ENCODE assay signal across 15 cellular contexts in genomic region chr2:215851091-215851490, GRCh38.
A peak's percentile ranks its signal among the peaks of the same experiment; 100 is the strongest.
DNase-seq lines count a peak whose midpoint lies in the region; ATAC-seq, FAIRE-seq and TF ChIP-seq lines count a peak whose summit lies in the region.
"Had no signal": no experiment of that assay in that cellular context is flagged by ENCODE, and none has a peak within 500 bp of the region (broad histone marks: within the 10 kb centered on the region; RNA-seq: fewer than 3 reads in every experiment).

No MANE protein-coding gene starts in this region.

- H3K9me2 ChIP-seq in PC-3 (replicated peaks; ENCODE audit: low read length) = no peaks in the 10 kb centered on the region

- H3K36me3 Mint-ChIP-seq in CD4-positive, alpha-beta T cell (ENCODE audit: low read depth) = no peaks in the 10 kb centered on the region

- H3K27ac ChIP-seq in AG04450 (ENCODE audit: low read depth, low read length) (peak overlapping the region; percentile 49), PC-3 (ENCODE audit: low read length) (no peak overlapping the region), lung (ENCODE audit: low read depth in 1 of 2, low read length in 1 of 2) (peak overlapping the region; percentile 11 to 57), lower lobe of right lung (no peak overlapping the region)
- no peak overlapping the region for H3K27ac ChIP-seq in CD4-positive, alpha-beta T cell (ENCODE audit: low read depth, low read length)
- H3K27ac ChIP-seq: body of pancreas, neutrophil, SJCRH30 had no signal

- intact Hi-C loops in PC-3 (cut with micrococcal nuclease) (no loop called here), lower lobe of right lung (cut with DNase I) (no loop called here)
- intact Hi-C loops in CD4-positive, alpha-beta T cell (cut with DNase I, micrococcal nuclease) = no loop called here

- no TSS peak for BruUV-seq in PC-3 (replicated peaks; lab: Mats Ljungman, UMichigan)

- no peak for FAIRE-seq in GM12892 (lab: Jason Lieb, UNC)

- no peak for TF ChIP-seq POLR2A in GM12892 (IDR thresholded peaks at IDR 0.05; ENCODE audit: low read depth, low read length)

- no peaks in the 10 kb centered on the region for H3K9me3 Mint-ChIP-seq in CD4-positive, alpha-beta T cell

- no peaks in the 10 kb centered on the region for H4K20me1 ChIP-seq in PC-3 (ENCODE audit: low read length)

- H3K27me3 ChIP-seq in AG04450 (ENCODE audit: control insufficient read depth, insufficient read depth, low read length) (no peaks in the 10 kb centered on the region), PC-3 (ENCODE audit: low read length) (no peaks in the 10 kb centered on the region), lung (ENCODE audit: control insufficient read depth, insufficient read depth) (no peaks in the 10 kb centered on the region), lower lobe of right lung (ENCODE audit: low read depth) (no peaks in the 10 kb centered on the region)
- H3K27me3 ChIP-seq in CD4-positive, alpha-beta T cell (ENCODE audit: control insufficient read depth, insufficient read depth, low read length) = no peaks in the 10 kb centered on the region
- H3K27me3 ChIP-seq: body of pancreas, neutrophil, SJCRH30 had no signal

- H3K9ac ChIP-seq in PC-3 (ENCODE audit: low read length) = no peak overlapping the region

- CTCF ChIA-PET in AG04450 (lab: Charles Lee) (interaction anchor here (0.7 kb wide), 1 partner anchor 30 kb away, joined by 3 read pairs; no protein-coding TSS in a partner anchor), PC-3 (lab: Charles Lee) (no interaction called here)
- CTCF ChIA-PET in CD4-positive, alpha-beta T cell (lab: Charles Lee) = no interaction called here

- no peak overlapping the region for H3K27ac Mint-ChIP-seq in CD4-positive, alpha-beta T cell
- H3K27ac Mint-ChIP-seq: activated T-helper 2 cell treated with anti-CD3 and anti-CD28 coated beads, Interferon-gamma antibody, Interleukin-2, Interleukin-4, amounts not matched to agents 10 μg/mL and 5 μg/mL and 100 μg/mL, durations not matched to agents 14 hours and 24 hours and 36 hours had no signal

- DNase-seq in AG04450 (ENCODE audit: low read depth, low spot score) (no peak), PC-3 (peak; percentile 58), epithelial cell of esophagus (ENCODE audit: low read depth) (peak; percentile 60), lung (ENCODE audit: low spot score) (no peak), lower lobe of right lung (no peak), GM12892 (ENCODE audit: insufficient read length) (no peak), NCI-H446 treated with DMSO at 0.1 percent for 48 hours (lab: John Stamatoyannopoulos, UW) (no peak)
- no peak for DNase-seq in CD4-positive, alpha-beta T cell
- DNase-seq: body of pancreas, mesendoderm, MM.1S, NCI-H774, SJCRH30 had no signal

- H2AFZ ChIP-seq in PC-3 (ENCODE audit: low read length) = peak overlapping the region; percentile 43; the same call in 1 of the 2 replicates

- no peak overlapping the region for H3K4me3 Mint-ChIP-seq in CD4-positive, alpha-beta T cell

- H3K4me2 ChIP-seq in PC-3 (ENCODE audit: low read length) = peak overlapping the region; percentile 22; the same call in 1 of the 2 replicates

- ATAC-seq in PC-3 = peak; percentile 64
- no peak for ATAC-seq in lung (ENCODE audit: insufficient read depth, low FRiP score)
- no peak for ATAC-seq in lower lobe of right lung
- no peak for ATAC-seq in CD4-positive, alpha-beta T cell (ENCODE audit: poor library complexity)
- ATAC-seq: body of pancreas had no signal

- no peaks in the 10 kb centered on the region for H3K36me3 ChIP-seq in PC-3 (ENCODE audit: low read depth, low read length)
- no peaks in the 10 kb centered on the region for H3K36me3 ChIP-seq in lung (ENCODE audit: control insufficient read depth in 2 of 2, insufficient read depth in 2 of 2, low read length in 2 of 2)
- H3K36me3 ChIP-seq in lower lobe of right lung = no peaks in the 10 kb centered on the region
- H3K36me3 ChIP-seq: neutrophil, SJCRH30 had no signal

- no peaks in the 10 kb centered on the region for H3K27me3 Mint-ChIP-seq in CD4-positive, alpha-beta T cell

- TF ChIP-seq CTCF in AG04450 (IDR thresholded peaks at IDR 0.05; ENCODE audit: low read depth, low read length) (no peak), PC-3 (conservative IDR thresholded peaks at IDR 0.05; ENCODE audit: low read depth, low read length) (no peak), epithelial cell of esophagus (IDR thresholded peaks at IDR 0.05; ENCODE audit: insufficient read depth, low read depth, low read length, missing control alignments) (no peak), lung (IDR thresholded peaks at IDR 0.05; ENCODE audit: control extremely low read depth, extremely low read depth) (no peak), lower lobe of right lung (IDR thresholded peaks at IDR 0.05) (no peak)
- no peak for TF ChIP-seq CTCF in CD4-positive, alpha-beta T cell (IDR thresholded peaks at IDR 0.05)

- H3K4me3 ChIP-seq in AG04450 (ENCODE audit: low read depth, low read length) (no peak overlapping the region), PC-3 (ENCODE audit: low read length) (no peak overlapping the region), epithelial cell of esophagus (ENCODE audit: low read length) (no peak overlapping the region), lung (no peak overlapping the region), lower lobe of right lung (no peak overlapping the region)
- H3K4me3 ChIP-seq: body of pancreas, SJCRH30 had no signal

- WGBS in lung, 2 donors = 55 to 74% methylated on average over 2 of the region's 2 CpGs

- H3K4me1 Mint-ChIP-seq in CD4-positive, alpha-beta T cell (ENCODE audit: low read depth) = no peaks in the 10 kb centered on the region

- POLR2A ChIA-PET in AG04450 (lab: Yijun Ruan, JAX) (no interaction called here), PC-3 (lab: Charles Lee; ENCODE audit: unreplicated experiment) (interaction anchor here (0.6 kb wide), 1 partner anchor 53 kb away, joined by 3 read pairs; no protein-coding TSS in a partner anchor)
- POLR2A ChIA-PET in CD4-positive, alpha-beta T cell (lab: Charles Lee) = no interaction called here

- H3K79me2 ChIP-seq in PC-3 (ENCODE audit: low read length) = no peaks in the 10 kb centered on the region

- peaks cover 13% of the 10 kb centered on the region for H3K4me1 ChIP-seq in PC-3 (ENCODE audit: insufficient read depth, low read length)
- H3K4me1 ChIP-seq in lung (ENCODE audit: control insufficient read depth in 2 of 2, insufficient read depth in 2 of 2, low read length in 2 of 2) = no peaks in the 10 kb centered on the region
- peaks cover 6% of the 10 kb centered on the region for H3K4me1 ChIP-seq in lower lobe of right lung
- H3K4me1 ChIP-seq: body of pancreas had no signal

- H3K9me3 ChIP-seq in AG04450 (ENCODE audit: control insufficient read depth, insufficient read depth, low read length) = no peaks in the 10 kb centered on the region
- H3K9me3 ChIP-seq in PC-3 (ENCODE audit: low read length) = no peaks in the 10 kb centered on the region
- H3K9me3 ChIP-seq in lung (ENCODE audit: control insufficient read depth in 2 of 2, insufficient read depth in 1 of 2, low read length in 1 of 2) = peaks cover 0 to 2% of the 10 kb centered on the region in 2 donors
- peaks cover 8% of the 10 kb centered on the region for H3K9me3 ChIP-seq in lower lobe of right lung
- H3K9me3 ChIP-seq in CD4-positive, alpha-beta T cell (ENCODE audit: control insufficient read depth, low read length) = no peaks in the 10 kb centered on the region
- H3K9me3 ChIP-seq: body of pancreas, neutrophil, SJCRH30 had no signal

- H3F3A ChIP-seq in PC-3 (ENCODE audit: low read length, unreplicated experiment) = no peaks in the 10 kb centered on the region

Comparison
In these comparisons a context has a peak if more than half of its experiments do, and no peak if none do; other contexts are left out.
1. DNase-seq: peak in PC-3 (single experiment) and epithelial cell of esophagus (single experiment); none in AG04450 (single experiment), lung (single experiment), lower lobe of right lung (single experiment), GM12892 (single experiment), CD4-positive, alpha-beta T cell (0 of 10) and NCI-H446 treated with DMSO at 0.1 percent for 48 hours (single experiment).
2. H3K27ac ChIP-seq: peak in AG04450 (single experiment) and lung (2 of 2); none in PC-3 (single experiment), lower lobe of right lung (single experiment) and CD4-positive, alpha-beta T cell (single experiment).